In the genomic region with DNA sequence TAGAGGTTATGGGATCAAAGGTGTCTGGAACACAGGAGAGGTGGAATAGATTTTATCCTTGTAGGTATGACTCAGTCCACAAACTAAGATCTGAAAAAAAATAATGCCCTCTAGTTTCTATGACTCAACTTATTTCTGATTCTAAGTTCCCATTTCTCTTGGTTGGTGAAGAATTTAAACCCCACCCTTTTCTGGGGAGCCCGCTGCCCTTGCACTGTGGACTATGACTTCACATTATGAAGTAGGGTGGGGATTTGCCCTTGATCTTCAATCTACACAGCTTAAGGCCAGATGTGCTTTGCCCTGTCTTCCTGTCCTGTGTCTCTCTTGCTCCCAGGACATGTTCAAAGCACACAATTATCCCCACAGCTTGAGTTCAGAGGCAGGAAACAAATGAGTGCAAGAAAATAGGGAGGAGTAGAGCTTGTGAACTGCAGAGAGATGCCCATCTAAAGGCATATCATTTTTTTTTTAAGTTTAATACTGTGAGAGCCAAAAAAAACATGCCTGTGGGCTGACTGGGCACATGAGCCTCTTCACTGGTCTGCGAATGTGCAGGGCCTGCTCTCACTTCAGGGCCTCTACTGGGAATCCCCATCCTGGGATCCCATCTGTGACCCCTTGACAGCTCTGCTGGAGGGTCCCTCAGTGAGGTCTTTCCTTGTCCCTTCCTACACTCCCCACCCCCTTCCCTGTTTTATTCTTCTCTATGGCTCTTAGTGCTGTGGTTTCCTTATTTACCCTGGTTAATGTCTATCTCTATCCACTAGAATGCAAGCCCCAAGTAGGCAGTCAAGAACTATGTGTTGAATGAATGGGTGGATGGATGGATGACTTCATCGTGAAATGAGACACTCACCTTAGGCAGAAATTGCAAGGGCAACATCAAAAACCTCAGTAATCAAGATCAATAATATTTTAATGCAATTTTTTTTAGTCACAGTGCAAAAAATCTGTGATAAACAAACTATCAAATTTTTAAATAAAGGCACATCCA, we compare ENCODE assay signal across 9 cellular contexts.
DNase-seq lines count a peak whose midpoint lies in the region; TF ChIP-seq lines count a peak whose summit lies in the region.
"Had no signal": no experiment of that assay in that cellular context is flagged by ENCODE, and none has a peak within 500 bp of the region (broad histone marks: within the 10 kb centered on the region; RNA-seq: fewer than 3 reads in every experiment).

No MANE protein-coding gene starts in this region.

- H3K4me3 ChIP-seq in kidney epithelial cell (ENCODE audit: low read depth, low read length) = no peak overlapping the region

- TF ChIP-seq CTCF in kidney epithelial cell (IDR thresholded peaks at IDR 0.05; ENCODE audit: insufficient read depth, low read length, poor library complexity, severe bottlenecking) = no peak

- H3K4me3 Mint-ChIP-seq in activated CD4-positive, alpha-beta memory T cell treated with anti-CD3 and anti-CD28 coated beads, Interleukin-2, amount 10 ng/mL, durations not matched to agents 7 days and 5 days = no peak overlapping the region
- H3K4me3 Mint-ChIP-seq: brain had no signal

- peak overlapping the region; percentile 92 for H3K27ac Mint-ChIP-seq in activated CD4-positive, alpha-beta memory T cell treated with anti-CD3 and anti-CD28 coated beads, Interleukin-2, amount 10 ng/mL, durations not matched to agents 7 days and 5 days
- H3K27ac Mint-ChIP-seq: brain had no signal

- POLR2A ChIA-PET in activated CD4-positive, alpha-beta memory T cell treated with anti-CD3 and anti-CD28 coated beads, Interleukin-2, amount 10 ng/mL, durations not matched to agents 7 days and 5 days (lab: Charles Lee) = interaction anchor here (0.9 to 1.9 kb wide), 7 partner anchors 10 to 135 kb away, joined by 3 to 7 read pairs (median 3); no protein-coding TSS in a partner anchor

- DNase-seq in stimulated activated CD4-positive, alpha-beta T cell treated with anti-CD3 and anti-CD28 coated beads, Interleukin-15, amount 100 ng/mL, for 24 hours = peak; percentile 59
- no peak for DNase-seq in stimulated activated CD4-positive, alpha-beta T cell treated with anti-CD3 and anti-CD28 coated beads, Interleukin-12 subunit alpha, Interleukin-12 subunit beta, amount 100 ng/mL, for 4 hours
- peak; percentile 57 for DNase-seq in HPDE6-E6E7 (ENCODE audit: extremely low spot score)
- DNase-seq in activated CD4-positive, alpha-beta memory T cell treated with anti-CD3 and anti-CD28 coated beads, Interleukin-2, amount 10 ng/mL, durations not matched to agents 7 days and 5 days = peak; percentile 65
- DNase-seq in kidney epithelial cell (ENCODE audit: low read depth) = peak; percentile 74
- no peak for DNase-seq in NCI-H1417 (lab: John Stamatoyannopoulos, UW)
- no peak for DNase-seq in DMS153 (lab: John Stamatoyannopoulos, UW)
- no peak for DNase-seq in DMS153 treated with DMSO at 0.1 percent for 48 hours (lab: John Stamatoyannopoulos, UW; ENCODE audit: unreplicated experiment)

- peaks cover 6% of the 10 kb centered on the region for H3K9me3 Mint-ChIP-seq in activated CD4-positive, alpha-beta memory T cell treated with anti-CD3 and anti-CD28 coated beads, Interleukin-2, amount 10 ng/mL, durations not matched to agents 7 days and 5 days

- H3K36me3 ChIP-seq in kidney epithelial cell (ENCODE audit: control insufficient read depth, insufficient read depth, low read length) = no peaks in the 10 kb centered on the region

- H3K27me3 ChIP-seq in kidney epithelial cell (ENCODE audit: control insufficient read depth, insufficient read depth, low read length) = no peaks in the 10 kb centered on the region

- H3K4me1 Mint-ChIP-seq in activated CD4-positive, alpha-beta memory T cell treated with anti-CD3 and anti-CD28 coated beads, Interleukin-2, amount 10 ng/mL, durations not matched to agents 7 days and 5 days = peaks cover 84% of the 10 kb centered on the region

- peaks cover 37% of the 10 kb centered on the region for H3K36me3 Mint-ChIP-seq in activated CD4-positive, alpha-beta memory T cell treated with anti-CD3 and anti-CD28 coated beads, Interleukin-2, amount 10 ng/mL, durations not matched to agents 7 days and 5 days (ENCODE audit: low read depth)
- H3K36me3 Mint-ChIP-seq: brain had no signal

- CTCF ChIA-PET in activated CD4-positive, alpha-beta memory T cell treated with anti-CD3 and anti-CD28 coated beads, Interleukin-2, amount 10 ng/mL, durations not matched to agents 7 days and 5 days (lab: Charles Lee) = interaction anchor here (1.2 to 1.7 kb wide), 3 partner anchors 10 to 65 kb away, joined by 3 to 6 read pairs (median 4); no protein-coding TSS in a partner anchor

- no peaks in the 10 kb centered on the region for H3K27me3 Mint-ChIP-seq in activated CD4-positive, alpha-beta memory T cell treated with anti-CD3 and anti-CD28 coated beads, Interleukin-2, amount 10 ng/mL, durations not matched to agents 7 days and 5 days
- H3K27me3 Mint-ChIP-seq: brain had no signal

Comparison
In these comparisons a context has a peak if more than half of its experiments do, and no peak if none do; other contexts are left out.
1. DNase-seq: peak in stimulated activated CD4-positive, alpha-beta T cell treated with anti-CD3 and anti-CD28 coated beads, Interleukin-15, amount 100 ng/mL, for 24 hours (single experiment), HPDE6-E6E7 (single experiment), activated CD4-positive, alpha-beta memory T cell treated with anti-CD3 and anti-CD28 coated beads, Interleukin-2, amount 10 ng/mL, durations not matched to agents 7 days and 5 days (single experiment) and kidney epithelial cell (single experiment); none in stimulated activated CD4-positive, alpha-beta T cell treated with anti-CD3 and anti-CD28 coated beads, Interleukin-12 subunit alpha, Interleukin-12 subunit beta, amount 100 ng/mL, for 4 hours (single experiment), NCI-H1417 (0 of 3), DMS153 (single experiment) and DMS153 treated with DMSO at 0.1 percent for 48 hours (single experiment).